ENCODE assay signal across 28 cellular contexts in genomic region chr2:47277987-47278386, GRCh38.
"Had no signal": no experiment of that assay in that cellular context is flagged by ENCODE, and none has a peak within 500 bp of the region (broad histone marks: within the 10 kb centered on the region; RNA-seq: fewer than 3 reads in every experiment).

No MANE protein-coding gene starts in this region.

- H3K36me3 Mint-ChIP-seq: stimulated activated effector memory CD8-positive, alpha-beta T cell treated with anti-CD3 and anti-CD28 coated beads, Interleukin-12 subunit alpha, Interleukin-12 subunit beta, amount 100 ng/mL, for 72 hours; stimulated activated memory B cell treated with anti-CD40 and anti-IgM and Interleukin-4, amounts not matched to agents 10 μg/mL and 1 μg/mL and 100 μg/mL, for 72 hours; type B pancreatic cell had no signal

- H3K4me3 ChIP-seq: stomach, suprapubic skin, testis, thoracic aorta, thyroid gland, tibial artery, tibial nerve, transverse colon, upper lobe of left lung, upper lobe of right lung, uterus, vagina had no signal

- H3K4me1 Mint-ChIP-seq: stimulated activated effector memory CD8-positive, alpha-beta T cell treated with anti-CD3 and anti-CD28 coated beads, Interleukin-12 subunit alpha, Interleukin-12 subunit beta, amount 100 ng/mL, for 72 hours; stimulated activated memory B cell treated with anti-CD40 and anti-IgM and Interleukin-4, amounts not matched to agents 10 μg/mL and 1 μg/mL and 100 μg/mL, for 72 hours; stimulated activated naive CD8-positive, alpha-beta T cell treated with anti-CD3 and anti-CD28 coated beads, Interleukin-15, amount 100 ng/mL, for 72 hours had no signal

- H3K27ac ChIP-seq: stomach, suprapubic skin, testis, thoracic aorta, thyroid gland, tibial artery, tibial nerve, transverse colon, upper lobe of left lung, upper lobe of right lung, uterus, vagina had no signal

- H3K27me3 Mint-ChIP-seq: stimulated activated memory B cell treated with anti-CD40 and anti-IgM and Interleukin-4, amounts not matched to agents 10 μg/mL and 1 μg/mL and 100 μg/mL, for 72 hours; stimulated activated naive B cell treated with anti-CD40 and anti-IgM and Interleukin-4, amounts not matched to agents 10 μg/mL and 1 μg/mL and 100 μg/mL, for 72 hours; stimulated activated naive CD8-positive, alpha-beta T cell treated with anti-CD3 and anti-CD28 coated beads, Interleukin-15, amount 100 ng/mL, for 72 hours; stimulated activated naive CD8-positive, alpha-beta T cell treated with anti-CD3 and anti-CD28 coated beads, Interleukin-15, Interleukin-2, amounts not matched to agents 100 ng/mL and 50 ng/mL, for 24 hours; type B pancreatic cell had no signal

- DNase-seq: stimulated activated CD4-positive, alpha-beta T cell treated with anti-CD3 and anti-CD28 coated beads, Interleukin-2, amount 100 ng/mL, for 48 hours; stimulated activated CD4-positive, alpha-beta T cell treated with anti-CD3 and anti-CD28 coated beads, Interleukin-4, amount 100 ng/mL, for 1 hour; stimulated activated CD4-positive, alpha-beta T cell treated with anti-CD3 and anti-CD28 coated beads, Interleukin-4, amount 100 ng/mL, for 24 hours; stimulated activated CD4-positive, alpha-beta T cell treated with anti-CD3 and anti-CD28 coated beads, Interleukin-4, amount 100 ng/mL, for 4 hours; stimulated activated CD8-positive, alpha-beta memory T cell treated with anti-CD3 and anti-CD28 coated beads, Interleukin-4, amount 100 ng/mL, for 48 hours; stimulated activated naive B cell treated with anti-CD40 and anti-IgM and Interleukin-4, amounts not matched to agents 10 μg/mL and 1 μg/mL and 100 μg/mL, for 72 hours; stimulated activated naive CD4-positive, alpha-beta T cell; stimulated activated naive CD4-positive, alpha-beta T cell treated with Interleukin-2 at 50 U/mL for 16 hours; stimulated activated naive CD8-positive, alpha-beta T cell treated with anti-CD3 and anti-CD28 coated beads, Interleukin-15, amount 100 ng/mL, for 72 hours; stimulated activated naive CD8-positive, alpha-beta T cell treated with anti-CD3 and anti-CD28 coated beads, Interleukin-15, Interleukin-2, amounts not matched to agents 100 U/mL and 50 U/mL, for 24 hours; stomach; substantia nigra; testis; thyroid gland; tibial artery; transverse colon; trophoblast cell; upper lobe of left lung; upper lobe of right lung; uterus had no signal

- H3K4me1 ChIP-seq: uterus, vagina had no signal

- H3K9me3 ChIP-seq: stomach, suprapubic skin, testis, thoracic aorta, thyroid gland, tibial artery, tibial nerve, transverse colon, upper lobe of left lung, upper lobe of right lung, uterus, vagina had no signal

- H3K4me3 Mint-ChIP-seq: stimulated activated effector memory CD8-positive, alpha-beta T cell treated with anti-CD3 and anti-CD28 coated beads, Interleukin-12 subunit alpha, Interleukin-12 subunit beta, amount 100 ng/mL, for 72 hours; stimulated activated memory B cell treated with anti-CD40 and anti-IgM and Interleukin-4, amounts not matched to agents 10 μg/mL and 1 μg/mL and 100 μg/mL, for 72 hours; stimulated activated naive B cell treated with anti-CD40 and anti-IgM and Interleukin-4, amounts not matched to agents 10 μg/mL and 1 μg/mL and 100 μg/mL, for 72 hours; stimulated activated naive CD8-positive, alpha-beta T cell treated with anti-CD3 and anti-CD28 coated beads, Interleukin-15, amount 100 ng/mL, for 72 hours; stimulated activated naive CD8-positive, alpha-beta T cell treated with anti-CD3 and anti-CD28 coated beads, Interleukin-15, Interleukin-2, amounts not matched to agents 100 ng/mL and 50 ng/mL, for 24 hours; type B pancreatic cell had no signal

- H3K36me3 ChIP-seq: stomach, suprapubic skin, thoracic aorta, thyroid gland, tibial artery, tibial nerve, transverse colon, upper lobe of left lung, upper lobe of right lung, uterus, vagina had no signal

- ATAC-seq: stimulated activated effector memory CD8-positive, alpha-beta T cell treated with anti-CD3 and anti-CD28 coated beads, Interleukin-12 subunit alpha, Interleukin-12 subunit beta, amount 100 ng/mL, for 72 hours; stimulated activated memory B cell treated with anti-CD40 and anti-IgM and Interleukin-4, amounts not matched to agents 10 μg/mL and 1 μg/mL and 100 μg/mL, for 72 hours; stimulated activated naive B cell treated with anti-CD40 and anti-IgM and Interleukin-4, amounts not matched to agents 10 μg/mL and 1 μg/mL and 100 μg/mL, for 72 hours; stimulated activated naive CD8-positive, alpha-beta T cell treated with anti-CD3 and anti-CD28 coated beads, Interleukin-15, amount 100 ng/mL, for 72 hours; stimulated activated naive CD8-positive, alpha-beta T cell treated with anti-CD3 and anti-CD28 coated beads, Interleukin-15, Interleukin-2, amounts not matched to agents 100 U/mL and 50 U/mL, for 24 hours; upper lobe of right lung had no signal

- H3K9me3 Mint-ChIP-seq: stimulated activated effector memory CD8-positive, alpha-beta T cell treated with anti-CD3 and anti-CD28 coated beads, Interleukin-12 subunit alpha, Interleukin-12 subunit beta, amount 100 ng/mL, for 72 hours; stimulated activated memory B cell treated with anti-CD40 and anti-IgM and Interleukin-4, amounts not matched to agents 10 μg/mL and 1 μg/mL and 100 μg/mL, for 72 hours; stimulated activated naive B cell treated with anti-CD40 and anti-IgM and Interleukin-4, amounts not matched to agents 10 μg/mL and 1 μg/mL and 100 μg/mL, for 72 hours; stimulated activated naive CD8-positive, alpha-beta T cell treated with anti-CD3 and anti-CD28 coated beads, Interleukin-15, amount 100 ng/mL, for 72 hours; stimulated activated naive CD8-positive, alpha-beta T cell treated with anti-CD3 and anti-CD28 coated beads, Interleukin-15, Interleukin-2, amounts not matched to agents 100 ng/mL and 50 ng/mL, for 24 hours; type B pancreatic cell had no signal

- H3K27ac Mint-ChIP-seq: stimulated activated effector memory CD8-positive, alpha-beta T cell treated with anti-CD3 and anti-CD28 coated beads, Interleukin-12 subunit alpha, Interleukin-12 subunit beta, amount 100 ng/mL, for 72 hours; stimulated activated memory B cell treated with anti-CD40 and anti-IgM and Interleukin-4, amounts not matched to agents 10 μg/mL and 1 μg/mL and 100 μg/mL, for 72 hours; stimulated activated naive CD8-positive, alpha-beta T cell treated with anti-CD3 and anti-CD28 coated beads, Interleukin-15, Interleukin-2, amounts not matched to agents 100 ng/mL and 50 ng/mL, for 24 hours; type B pancreatic cell had no signal

- H3K27me3 ChIP-seq: stomach, suprapubic skin, testis, thyroid gland, tibial artery, tibial nerve, transverse colon, upper lobe of left lung, upper lobe of right lung, uterus, vagina had no signal
